In the genomic region with DNA sequence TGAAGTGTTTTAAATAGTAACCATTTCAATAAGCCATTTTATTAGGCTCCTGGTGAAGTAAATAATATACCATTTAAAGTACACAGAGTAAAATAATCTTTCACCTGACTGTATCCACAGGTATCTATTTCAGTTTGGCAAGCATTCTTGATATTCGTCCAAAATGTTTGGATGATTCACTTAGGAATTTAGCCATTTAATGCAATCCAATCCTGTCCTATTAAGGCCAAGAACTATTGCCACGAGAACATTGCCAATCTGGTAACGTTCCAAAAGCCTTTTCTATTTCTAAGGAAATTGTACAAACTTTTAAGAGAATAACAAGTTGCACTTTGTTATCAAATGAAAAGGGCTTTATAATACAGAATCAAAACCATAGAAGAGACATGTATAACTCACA, we compare ENCODE assay signal across 16 cellular contexts.
A peak's percentile ranks its signal among the peaks of the same experiment; 100 is the strongest.
DNase-seq lines count a peak whose midpoint lies in the region; ATAC-seq and TF ChIP-seq lines count a peak whose summit lies in the region.
"Had no signal": no experiment of that assay in that cellular context is flagged by ENCODE, and none has a peak within 500 bp of the region (broad histone marks: within the 10 kb centered on the region; RNA-seq: fewer than 3 reads in every experiment).

No MANE protein-coding gene starts in this region.

- H3K14ac ChIP-seq in neuronal stem cell (ENCODE audit: low read length) = no peak overlapping the region

- no peak overlapping the region for H2AK5ac ChIP-seq in neuronal stem cell (ENCODE audit: low read depth, low read length)

- H3K4me3 ChIP-seq in right lobe of liver (no peak overlapping the region), neuronal stem cell (ENCODE audit: low read length in 2 of 2) (no peak overlapping the region), coronary artery (no peak overlapping the region)
- H3K4me3 ChIP-seq: sigmoid colon, SJCRH30 had no signal

- peak overlapping the region; percentile 22 for H3K27ac Mint-ChIP-seq in chondrocyte (ENCODE audit: unreplicated experiment)
- H3K27ac Mint-ChIP-seq: activated CD8-positive, alpha-beta memory T cell treated with anti-CD3 and anti-CD28 coated beads, Interleukin-2, amount 10 ng/mL, durations not matched to agents 7 days and 5 days; activated naive CD4-positive, alpha-beta T cell treated with anti-CD3 and anti-CD28 coated beads, Interleukin-2, amount 50 U/mL, for 24 hours had no signal

- peaks cover 2% of the 10 kb centered on the region for H3K4me1 Mint-ChIP-seq in chondrocyte (ENCODE audit: low read depth)
- H3K4me1 Mint-ChIP-seq: activated CD8-positive, alpha-beta memory T cell treated with anti-CD3 and anti-CD28 coated beads, Interleukin-2, amount 10 ng/mL, durations not matched to agents 7 days and 5 days; activated naive CD4-positive, alpha-beta T cell treated with anti-CD3 and anti-CD28 coated beads, Interleukin-2, amount 50 U/mL, for 24 hours had no signal

- no peaks in the 10 kb centered on the region for H3K9me3 ChIP-seq in right lobe of liver
- H3K9me3 ChIP-seq in neuronal stem cell (replicated peaks in 1 of 2; ENCODE audit: control insufficient read depth in 2 of 2, insufficient read depth in 1 of 2, low read depth in 1 of 2, low read length in 2 of 2) = no peaks in the 10 kb centered on the region
- H3K9me3 ChIP-seq: sigmoid colon, SJCRH30 had no signal

- DNase-seq in EL (peak; percentile 15), NCI-H226 (peak; percentile 78), chondrocyte (ENCODE audit: low spot score) (no peak), right lobe of liver (no peak), neuronal stem cell (ENCODE audit: low spot score) (no peak), T-helper 9 cell (no peak), coronary artery (ENCODE audit: low spot score) (no peak)
- DNase-seq: activated CD8-positive, alpha-beta memory T cell treated with anti-CD3 and anti-CD28 coated beads, Interleukin-2, amount 10 ng/mL, durations not matched to agents 7 days and 5 days; C1 segment of cervical spinal cord; H7; NCI-H1436; NCI-H774; sigmoid colon had no signal

- WGBS in right lobe of liver (ENCODE audit: insufficient coverage, low coverage, low lambda C conversion rate, missing lambda C conversion rate) = 24% methylated on average over 3 of the region's 3 CpGs
- WGBS in neuronal stem cell (ENCODE audit: extremely low coverage in 2 of 2, insufficient read length in 2 of 2, insufficient replicate concordance in 1 of 2), 2 donors = no CpG with 5 or more reads among the region's 3 CpGs

- no peak overlapping the region for H2BK12ac ChIP-seq in neuronal stem cell (ENCODE audit: low read length)

- intact Hi-C loops in right lobe of liver (cut with DNase I) = no loop called here

- H2BK120ac ChIP-seq in neuronal stem cell (ENCODE audit: low read depth, low read length) = no peak overlapping the region

- H2AFZ ChIP-seq in neuronal stem cell (ENCODE audit: low read length) = no peak overlapping the region

- no peak overlapping the region for H3K18ac ChIP-seq in neuronal stem cell (ENCODE audit: low read length)

- no peak overlapping the region for H4K91ac ChIP-seq in neuronal stem cell (ENCODE audit: low read depth, low read length, poor library complexity)

- H3K4me1 ChIP-seq in right lobe of liver (no peaks in the 10 kb centered on the region), neuronal stem cell (ENCODE audit: control insufficient read depth in 2 of 2, insufficient read depth in 1 of 2, low read depth in 1 of 2, low read length in 2 of 2) (no peaks in the 10 kb centered on the region)
- H3K4me1 ChIP-seq: SJCRH30 had no signal

- H3K36me3 ChIP-seq in right lobe of liver = no peaks in the 10 kb centered on the region
- no peaks in the 10 kb centered on the region for H3K36me3 ChIP-seq in neuronal stem cell (replicated peaks in 1 of 2; ENCODE audit: control insufficient read depth in 2 of 2, insufficient read depth in 2 of 2, low read length in 2 of 2)
- H3K36me3 ChIP-seq: sigmoid colon, SJCRH30 had no signal

- ATAC-seq in right lobe of liver = peak in 3 of 4 donors; percentile 45 to 65 (median 63)
- ATAC-seq in HG03521 (IDR thresholded peaks at IDR 0.05; ENCODE audit: unreplicated experiment) = no peak
- ATAC-seq: activated CD8-positive, alpha-beta memory T cell treated with anti-CD3 and anti-CD28 coated beads, Interleukin-2, amount 10 ng/mL, durations not matched to agents 7 days and 5 days had no signal

- H3K36me3 Mint-ChIP-seq in chondrocyte (ENCODE audit: low read depth) = no peaks in the 10 kb centered on the region
- H3K36me3 Mint-ChIP-seq: activated CD8-positive, alpha-beta memory T cell treated with anti-CD3 and anti-CD28 coated beads, Interleukin-2, amount 10 ng/mL, durations not matched to agents 7 days and 5 days; activated naive CD4-positive, alpha-beta T cell treated with anti-CD3 and anti-CD28 coated beads, Interleukin-2, amount 50 U/mL, for 24 hours had no signal

- H3K4me2 ChIP-seq in neuronal stem cell (ENCODE audit: insufficient read depth, low read length, poor library complexity, severe bottlenecking) = no peak overlapping the region

- H3K27ac ChIP-seq in right lobe of liver (no peak overlapping the region), neuronal stem cell (replicated peaks; ENCODE audit: low read length) (no peak overlapping the region), coronary artery (no peak overlapping the region)
- H3K27ac ChIP-seq: sigmoid colon, SJCRH30 had no signal

- H2BK5ac ChIP-seq in neuronal stem cell (ENCODE audit: low read length) = no peak overlapping the region

- no peak for TF ChIP-seq POLR2A in right lobe of liver (IDR thresholded peaks at IDR 0.05)

- H4K8ac ChIP-seq in neuronal stem cell (ENCODE audit: low read depth, low read length) = no peak overlapping the region

- no peaks in the 10 kb centered on the region for H3K9me3 Mint-ChIP-seq in chondrocyte (ENCODE audit: low read depth)
- H3K9me3 Mint-ChIP-seq: activated naive CD4-positive, alpha-beta T cell treated with anti-CD3 and anti-CD28 coated beads, Interleukin-2, amount 50 U/mL, for 24 hours had no signal

- H3K27me3 Mint-ChIP-seq in chondrocyte (ENCODE audit: low read depth) = no peaks in the 10 kb centered on the region
- H3K27me3 Mint-ChIP-seq: activated CD8-positive, alpha-beta memory T cell treated with anti-CD3 and anti-CD28 coated beads, Interleukin-2, amount 10 ng/mL, durations not matched to agents 7 days and 5 days had no signal

- H3K4ac ChIP-seq in neuronal stem cell (ENCODE audit: low read length) = no peak overlapping the region

- no peak overlapping the region for H3K23ac ChIP-seq in neuronal stem cell (ENCODE audit: low read depth, low read length, poor library complexity)

- H3K27me3 ChIP-seq in right lobe of liver = no peaks in the 10 kb centered on the region
- no peaks in the 10 kb centered on the region for H3K27me3 ChIP-seq in neuronal stem cell (ENCODE audit: control insufficient read depth in 3 of 3, insufficient read depth in 3 of 3, low read depth in 1 of 3, low read length in 3 of 3)
- H3K27me3 ChIP-seq: sigmoid colon, SJCRH30 had no signal

- no peak for TF ChIP-seq CTCF in chondrocyte (IDR thresholded peaks at IDR 0.05)
- no peak for TF ChIP-seq CTCF in right lobe of liver (IDR thresholded peaks at IDR 0.05)
- no peak for TF ChIP-seq CTCF in coronary artery (IDR thresholded peaks at IDR 0.05)

- no peak overlapping the region for H2BK15ac ChIP-seq in neuronal stem cell (ENCODE audit: low read length)

- H3K4me3 Mint-ChIP-seq in chondrocyte (ENCODE audit: unreplicated experiment) = no peak overlapping the region
- H3K4me3 Mint-ChIP-seq: activated CD8-positive, alpha-beta memory T cell treated with anti-CD3 and anti-CD28 coated beads, Interleukin-2, amount 10 ng/mL, durations not matched to agents 7 days and 5 days; activated naive CD4-positive, alpha-beta T cell treated with anti-CD3 and anti-CD28 coated beads, Interleukin-2, amount 50 U/mL, for 24 hours had no signal

- no peaks in the 10 kb centered on the region for H3K79me1 ChIP-seq in neuronal stem cell (ENCODE audit: low read depth, low read length)

- H3K9ac ChIP-seq in neuronal stem cell (ENCODE audit: low read depth, low read length, poor library complexity) = no peak overlapping the region

Comparison
In these comparisons a context has a peak if more than half of its experiments do, and no peak if none do; other contexts are left out.
1. DNase-seq: peak in EL (single experiment) and NCI-H226 (single experiment); none in chondrocyte (single experiment), right lobe of liver (0 of 3), neuronal stem cell (single experiment), T-helper 9 cell (single experiment) and coronary artery (single experiment).